ENCODE assay signal across 18 cellular contexts in genomic region chr16:57976331-57976796, GRCh38. TPM values are rescaled to one million over a fixed set of nuclear protein-coding genes. Genes with fewer than 3 reads are reported as not detected.
DNase-seq lines count a peak whose midpoint lies in the region; ATAC-seq, FAIRE-seq and TF ChIP-seq lines count a peak whose summit lies in the region.
"Had no signal": no experiment of that assay in that cellular context is flagged by ENCODE, and none has a peak within 500 bp of the region (broad histone marks: within the 10 kb centered on the region; RNA-seq: fewer than 3 reads in every experiment).

No MANE protein-coding gene starts in this region.

- H3K79me2 ChIP-seq in keratinocyte (ENCODE audit: control insufficient read depth, insufficient read depth, low read length), result no peaks in the 10 kb centered on the region

- FAIRE-seq in keratinocyte (lab: Jason Lieb, UNC), result peak; percentile 52
- FAIRE-seq: GM12878 had no signal

- no peak overlapping the region for H3K4me3 ChIP-seq in choroid plexus epithelial cell (ENCODE audit: low read depth, low read length)
- H3K4me3 ChIP-seq in keratinocyte (ENCODE audit: control insufficient read depth in 2 of 3, extremely low read depth in 1 of 3, insufficient read depth in 2 of 3, low read depth in 1 of 3, low read length in 3 of 3), result no peak overlapping the region
- no peak overlapping the region for H3K4me3 ChIP-seq in testis
- H3K4me3 ChIP-seq in gastrocnemius medialis, result no peak overlapping the region
- H3K4me3 ChIP-seq: GM12878, lung, suprapubic skin had no signal

- H4K20me1 ChIP-seq in keratinocyte (ENCODE audit: control insufficient read depth, extremely low read depth, insufficient read depth, low read length), result no peaks in the 10 kb centered on the region

- peak; percentile 14 for DNase-seq in NCI-H2196 (lab: John Stamatoyannopoulos, UW; ENCODE audit: unreplicated experiment)
- no peak for DNase-seq in NCI-H2196 treated with DMSO at 0.1 percent for 48 hours (lab: John Stamatoyannopoulos, UW; ENCODE audit: unreplicated experiment)
- peak; percentile 5 for DNase-seq in choroid plexus epithelial cell (ENCODE audit: low read depth)
- no peak for DNase-seq in keratinocyte (ENCODE audit: low read depth, low spot score)
- peak; percentile 55 for DNase-seq in testis
- DNase-seq in NCI-H1092 (lab: John Stamatoyannopoulos, UW), result no peak
- no peak for DNase-seq in gastrocnemius medialis
- DNase-seq: activated CD4-positive, CD25-positive, alpha-beta regulatory T cell treated with anti-CD3 and anti-CD28 coated beads, Interleukin-2, amount 50 U/mL, for 72 hours; activated T-cell treated with anti-CD3 and anti-CD28 coated beads, Interleukin-2, amount 50 U/mL, for 72 hours; central memory CD4-positive, alpha-beta T cell; DMS 273 treated with DMSO at 0.1 percent for 48 hours; MM.1S; NCI-H2227 treated with DMSO at 0.1 percent for 48 hours had no signal

- H3K27me3 ChIP-seq in keratinocyte (ENCODE audit: control insufficient read depth, extremely low read depth, insufficient read depth, low read length) (no peaks in the 10 kb centered on the region), testis (no peaks in the 10 kb centered on the region), gastrocnemius medialis (peaks cover 0 to 3% (median 0%) of the 10 kb centered on the region in 3 donors)

- in situ Hi-C loops in gastrocnemius medialis (cut with MboI; ENCODE audit: low sequenced_read_pairs in 4 of 4), result no loop called here

- no peaks in the 10 kb centered on the region for H3K9me1 ChIP-seq in keratinocyte (ENCODE audit: control insufficient read depth, extremely low read depth, insufficient read depth, low read length)

- dilution Hi-C loops in keratinocyte (cut with MboI; ENCODE audit: extremely low pct_ligation_motif_present, low sequenced_read_pairs), result no loop called here

- no peak overlapping the region for H3K27ac ChIP-seq in keratinocyte (ENCODE audit: control insufficient read depth, insufficient read depth, low read length)
- H3K27ac ChIP-seq in testis, result no peak overlapping the region
- no peak overlapping the region for H3K27ac ChIP-seq in gastrocnemius medialis
- H3K27ac ChIP-seq: 22Rv1, suprapubic skin had no signal

- intact Hi-C loops in testis (cut with DNase I; ENCODE audit: low total_unique reads), result no loop called here
- intact Hi-C loops in gastrocnemius medialis (cut with DNase I; ENCODE audit: low total_unique reads), result no loop called here

- 47 to 50% methylated on average over 2 of the region's 2 CpGs for WGBS in testis, 2 donors

- TF ChIP-seq POLR2A in testis (IDR thresholded peaks at IDR 0.05) (no peak), gastrocnemius medialis (IDR thresholded peaks at IDR 0.05) (no peak)

- H3K36me3 ChIP-seq in keratinocyte (ENCODE audit: control insufficient read depth in 2 of 2, extremely low read depth in 1 of 2, insufficient read depth in 2 of 2, low read length in 2 of 2) (no peaks in the 10 kb centered on the region), testis (ENCODE audit: low read depth, missing control alignments) (no peaks in the 10 kb centered on the region), gastrocnemius medialis (no peaks in the 10 kb centered on the region)
- H3K36me3 ChIP-seq: suprapubic skin had no signal

- peak overlapping the region; percentile 3 for H3K9ac ChIP-seq in keratinocyte (ENCODE audit: control insufficient read depth, extremely low read depth, insufficient read depth, low read length)

- no peaks in the 10 kb centered on the region for H3K9me3 ChIP-seq in keratinocyte (ENCODE audit: control insufficient read depth, low read depth, low read length)
- H3K9me3 ChIP-seq in testis, result no peaks in the 10 kb centered on the region
- no peaks in the 10 kb centered on the region for H3K9me3 ChIP-seq in gastrocnemius medialis
- H3K9me3 ChIP-seq: suprapubic skin had no signal

- ATAC-seq in gastrocnemius medialis (no peak), HG02973 (IDR thresholded peaks at IDR 0.05; ENCODE audit: unreplicated experiment) (no peak)
- ATAC-seq: activated T-cell treated with anti-CD3 and anti-CD28 coated beads, Interleukin-2, amount 50 U/mL, for 72 hours; GM12878 had no signal

- H3K4me1 ChIP-seq in keratinocyte (ENCODE audit: control insufficient read depth, extremely low read depth, insufficient read depth, low read length) (peaks cover 11% of the 10 kb centered on the region), testis (peaks cover 6% of the 10 kb centered on the region), gastrocnemius medialis (no peaks in the 10 kb centered on the region)

- H2AFZ ChIP-seq in keratinocyte (ENCODE audit: control insufficient read depth, low read length), result peak overlapping the region; percentile 82

- no peak for TF ChIP-seq CTCF in choroid plexus epithelial cell (conservative IDR thresholded peaks at IDR 0.05; ENCODE audit: low read depth, low read length)
- TF ChIP-seq CTCF in keratinocyte (optimal IDR thresholded peaks at IDR 0.05 in 1 of 3, IDR thresholded peaks at IDR 0.05 in 1 of 3, conservative IDR thresholded peaks at IDR 0.05 in 1 of 3; ENCODE audit: extremely low read depth in 1 of 3, insufficient read depth in 2 of 3, low read length in 3 of 3), result no peak
- TF ChIP-seq CTCF in testis (IDR thresholded peaks at IDR 0.05), result no peak
- no peak for TF ChIP-seq CTCF in gastrocnemius medialis (IDR thresholded peaks at IDR 0.05 in 4 of 5, conservative IDR thresholded peaks at IDR 0.05 in 1 of 5)

- H3K4me2 ChIP-seq in keratinocyte (ENCODE audit: control insufficient read depth, extremely low read depth, insufficient read depth, low read depth, low read length), result peak overlapping the region; percentile 27

RNA-seq across cellular contexts. Expression of gene CNGB1, which starts 5.4 kb away (rescaled TPM):
- polyA plus RNA-seq in keratinocyte (0.07 to 0.22 TPM (median 0.08 TPM) in 3 replicates), testis (ENCODE audit: insufficient read depth, low read depth, low replicate concordance) (0.76 TPM)
- polyA plus RNA-seq in keratinocyte (2011; ENCODE audit: low read depth), result 0.40 TPM
- 0.06 and 0.12 TPM in 2 replicates for polyA plus RNA-seq in keratinocyte (2011; cell fraction: cytosol; rRNA removed)
- 0.27 and 0.28 TPM in 2 replicates for polyA plus RNA-seq in keratinocyte (2011; cell fraction: nucleus; rRNA removed)
- 0.28 and 0.32 TPM in 2 replicates for polyA plus RNA-seq in keratinocyte (2012; ENCODE audit: low replicate concordance)
- polyA minus RNA-seq in keratinocyte, result 0.20 to 0.35 TPM in 2 of 3 replicates, not detected in the other
- not detected for polyA minus RNA-seq in keratinocyte (2011; cell fraction: cytosol; rRNA and poly(A)+ RNA removed)
- polyA minus RNA-seq in keratinocyte (2011; cell fraction: nucleus; rRNA and poly(A)+ RNA removed), result 0.16 and 1.8 TPM in 2 replicates
- total RNA-seq in testis (1 to 10 TPM in 1 of 2 donors, under 1 TPM in 1; 0.87 to 1.2 TPM), gastrocnemius medialis (not detected)
- total RNA-seq: activated T-cell treated with anti-CD3 and anti-CD28 coated beads, Interleukin-2, amount 50 U/mL, for 72 hours; GM12878 had no signal

RNA-seq across cellular contexts. Expression of gene ZNF319, which starts 24.1 kb away (rescaled TPM):
- 3.3 to 6.9 TPM (median 4.5 TPM) in 3 replicates for polyA plus RNA-seq in keratinocyte
- polyA plus RNA-seq in keratinocyte (2011; ENCODE audit: low read depth), result 0.55 TPM
- 4.9 and 7.7 TPM in 2 replicates for polyA plus RNA-seq in keratinocyte (2011; cell fraction: cytosol; rRNA removed)
- polyA plus RNA-seq in keratinocyte (2011; cell fraction: nucleus; rRNA removed), result 9.8 and 13.4 TPM in 2 replicates
- 3.4 and 4.7 TPM in 2 replicates for polyA plus RNA-seq in keratinocyte (2012; ENCODE audit: low replicate concordance)
- 3.5 to 10.7 TPM (median 8.2 TPM) in 3 replicates for polyA minus RNA-seq in keratinocyte
- polyA minus RNA-seq in keratinocyte (2011; cell fraction: cytosol; rRNA and poly(A)+ RNA removed), result 10.2 TPM
- polyA minus RNA-seq in keratinocyte (2011; cell fraction: nucleus; rRNA and poly(A)+ RNA removed), result 7.5 and 8.6 TPM in 2 replicates
- total RNA-seq in testis, result 10 to 100 TPM; 11.2 to 12.1 TPM
- 10.4 TPM for polyA plus RNA-seq in testis (ENCODE audit: insufficient read depth, low read depth, low replicate concordance)
- total RNA-seq in gastrocnemius medialis, result 1 to 10 TPM; 4.4 to 7.5 (median 6.7) TPM

RNA-seq across cellular contexts. Expression of gene USB1, which starts 24.8 kb away (rescaled TPM):
- polyA plus RNA-seq in keratinocyte (63.5 to 88.7 TPM (median 75.9 TPM) in 3 replicates), testis (ENCODE audit: insufficient read depth, low read depth, low replicate concordance) (39.7 TPM)
- 6.9 TPM for polyA plus RNA-seq in keratinocyte (2011; ENCODE audit: low read depth)
- polyA plus RNA-seq in keratinocyte (2011; cell fraction: cytosol; rRNA removed), result 73.2 and 93.1 TPM in 2 replicates
- 79.9 and 94.3 TPM in 2 replicates for polyA plus RNA-seq in keratinocyte (2011; cell fraction: nucleus; rRNA removed)
- polyA plus RNA-seq in keratinocyte (2012; ENCODE audit: low replicate concordance), result 24.5 and 91.8 TPM in 2 replicates
- 91.3 to 211 TPM (median 91.5 TPM) in 3 replicates for polyA minus RNA-seq in keratinocyte
- 151 TPM for polyA minus RNA-seq in keratinocyte (2011; cell fraction: cytosol; rRNA and poly(A)+ RNA removed)
- polyA minus RNA-seq in keratinocyte (2011; cell fraction: nucleus; rRNA and poly(A)+ RNA removed), result 32.8 and 36.8 TPM in 2 replicates
- total RNA-seq in testis (10 to 100 TPM; 62.4 to 63.7 TPM), gastrocnemius medialis (10 to 100 TPM in 2 of 4 donors, 1 to 10 TPM in 2; 5.7 to 31.2 (median 15.9) TPM)

RNA-seq across cellular contexts. Expression of gene MMP15, which starts 49.2 kb away (rescaled TPM):
- 3.7 to 7.2 TPM (median 5.6 TPM) in 3 replicates for polyA plus RNA-seq in keratinocyte
- polyA plus RNA-seq in keratinocyte (2011; ENCODE audit: low read depth), result 1.4 TPM
- 2.8 and 5.2 TPM in 2 replicates for polyA plus RNA-seq in keratinocyte (2011; cell fraction: cytosol; rRNA removed)
- polyA plus RNA-seq in keratinocyte (2011; cell fraction: nucleus; rRNA removed), result 15.0 and 19.3 TPM in 2 replicates
- 7.5 and 9.9 TPM in 2 replicates for polyA plus RNA-seq in keratinocyte (2012; ENCODE audit: low replicate concordance)
- 5.7 to 15.0 TPM (median 6.5 TPM) in 3 replicates for polyA minus RNA-seq in keratinocyte
- 15.9 TPM for polyA minus RNA-seq in keratinocyte (2011; cell fraction: cytosol; rRNA and poly(A)+ RNA removed)
- 26.8 and 29.5 TPM in 2 replicates for polyA minus RNA-seq in keratinocyte (2011; cell fraction: nucleus; rRNA and poly(A)+ RNA removed)
- total RNA-seq in testis, result 100 to 1,000 TPM; 194 to 300 TPM
- 80.6 TPM for polyA plus RNA-seq in testis (ENCODE audit: insufficient read depth, low read depth, low replicate concordance)
- 1 to 10 TPM; 2.9 to 8.1 (median 4.9) TPM for total RNA-seq in gastrocnemius medialis

Comparison
In these comparisons a context has a peak if more than half of its experiments do, and no peak if none do; other contexts are left out.
1. DNase-seq: peak in NCI-H2196 (single experiment), choroid plexus epithelial cell (single experiment) and testis (single experiment); none in NCI-H2196 treated with DMSO at 0.1 percent for 48 hours (single experiment), keratinocyte (single experiment), NCI-H1092 (single experiment) and gastrocnemius medialis (0 of 2).